24 cellular contexts compared by ENCODE assay signal in the genomic region with DNA sequence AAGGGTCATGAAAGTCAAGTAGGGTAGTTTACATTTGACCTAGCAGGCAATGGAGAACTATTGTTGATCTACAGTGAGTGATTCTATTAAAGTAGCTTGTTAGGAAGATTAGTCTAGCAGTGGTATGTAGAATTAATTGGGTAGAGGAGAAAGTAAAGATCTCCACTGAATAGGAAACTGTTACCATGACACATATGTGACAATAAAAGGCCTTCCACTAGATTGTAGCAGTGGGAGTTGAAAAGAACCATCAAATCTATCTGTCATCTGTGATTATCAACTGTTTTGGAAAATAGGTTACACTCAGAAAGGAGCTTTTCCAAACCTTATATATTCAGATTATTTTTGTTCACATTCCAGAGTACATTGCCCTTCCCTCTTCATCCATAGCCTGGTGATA.
"Had no signal": no experiment of that assay in that cellular context is flagged by ENCODE, and none has a peak within 500 bp of the region (broad histone marks: within the 10 kb centered on the region; RNA-seq: fewer than 3 reads in every experiment).

No MANE protein-coding gene starts in this region.

- H2AFZ ChIP-seq: parathyroid adenoma had no signal

- H3K27me3 ChIP-seq: ovary, right lobe of liver, sigmoid colon, stomach, thyroid gland, tibial nerve, upper lobe of left lung, vagina had no signal

- DNase-seq: naive thymus-derived CD8-positive, alpha-beta T cell; nephron progenitor cell; occipital lobe; ovary; posterior cingulate gyrus; psoas muscle; right cardiac atrium; right lobe of liver; sigmoid colon; small intestine; stimulated activated CD4-positive, alpha-beta T cell treated with anti-CD3 and anti-CD28 coated beads, Interleukin-15, amount 100 ng/mL, for 24 hours; stimulated activated CD4-positive, alpha-beta T cell treated with anti-CD3 and anti-CD28 coated beads, Interleukin-2, amount 100 ng/mL, for 24 hours; stimulated activated CD4-positive, alpha-beta T cell treated with anti-CD3 and anti-CD28 coated beads, Interleukin-2, amount 100 ng/mL, for 48 hours; stimulated activated CD4-positive, alpha-beta T cell treated with anti-CD3 and anti-CD28 coated beads, Interleukin-4, amount 100 ng/mL, for 24 hours; stimulated activated naive B cell treated with anti-CD40 and anti-IgM and Interleukin-4, amounts not matched to agents 10 μg/mL and 1 μg/mL and 100 μg/mL, for 72 hours; stimulated activated naive CD4-positive, alpha-beta T cell treated with Interleukin-2 at 50 U/mL for 16 hours; stomach; thyroid gland; trophoblast cell; upper lobe of left lung had no signal

- H3K9ac ChIP-seq: parathyroid adenoma had no signal

- H3K36me3 ChIP-seq: ovary, right lobe of liver, sigmoid colon, stomach, thoracic aorta, thyroid gland, upper lobe of left lung, vagina had no signal

- H3K4me1 ChIP-seq: parathyroid adenoma, psoas muscle, right lobe of liver, stomach, thyroid gland, upper lobe of left lung, vagina had no signal

- H3K27ac ChIP-seq: ovary, parathyroid adenoma, psoas muscle, right lobe of liver, sigmoid colon, stomach, thoracic aorta, thyroid gland, tibial nerve, upper lobe of left lung, vagina had no signal

- H3K4me3 ChIP-seq: ovary, psoas muscle, right lobe of liver, sigmoid colon, stomach, thoracic aorta, thyroid gland, tibial nerve, upper lobe of left lung, vagina had no signal

- H3K9me3 ChIP-seq: right lobe of liver, thoracic aorta, thyroid gland, vagina had no signal

- H3K79me2 ChIP-seq: parathyroid adenoma had no signal
